Comparison of ENCODE assay signal across 8 cellular contexts in the genomic region with DNA sequence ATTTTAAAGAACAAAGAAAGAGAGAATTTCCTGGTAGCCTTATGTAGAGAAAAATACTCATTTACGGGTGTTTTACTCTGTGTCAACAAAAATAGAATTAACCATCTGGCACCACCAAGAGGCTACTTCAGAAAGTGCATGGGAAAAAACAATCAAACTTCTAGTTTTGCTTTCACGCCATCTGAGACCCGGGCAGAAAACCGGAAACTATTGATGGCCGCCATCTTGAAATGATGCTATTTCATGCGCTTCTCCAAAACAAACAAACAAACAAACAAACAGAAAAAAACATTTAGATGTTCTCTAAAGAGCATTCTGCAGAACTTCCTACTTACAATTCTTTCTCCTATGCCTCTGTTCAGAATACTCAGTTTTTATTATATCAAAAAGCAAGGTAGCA. TPM values are rescaled to one million over a fixed set of nuclear protein-coding genes. Genes with fewer than 3 reads are reported as not detected.
DNase-seq lines count a peak whose midpoint lies in the region; ATAC-seq, FAIRE-seq and TF ChIP-seq lines count a peak whose summit lies in the region.

No MANE protein-coding gene starts in this region.

- H3K9ac ChIP-seq in HepG2 (ENCODE audit: insufficient read depth, low read depth, low read length) = no peak overlapping the region

- intact Hi-C loops in breast epithelium (cut with DNase I; ENCODE audit: low total_unique reads) = no loop called here
- intact Hi-C loops in HepG2 (cut with micrococcal nuclease; ENCODE audit: unreplicated experiment) = loop anchor here (1.0 to 2.0 kb wide), 2 partner anchors 562 to 606 kb away; no protein-coding TSS in a partner anchor

- H3K27ac ChIP-seq in A549 (no peak overlapping the region), breast epithelium (no peak overlapping the region), HepG2 (ENCODE audit: extremely low read length, insufficient read depth, low read length) (no peak overlapping the region)

- no peak overlapping the region for H3K4me3 Mint-ChIP-seq in T-cell

- ATAC-seq in A549 = peak in 1 of 2 experiments; percentile 32; a peak in 1 of 6 replicates
- peak; percentile 88 for ATAC-seq in HG02884 (IDR thresholded peaks at IDR 0.05; ENCODE audit: unreplicated experiment)
- peak; percentile 66 for ATAC-seq in HepG2
- no peak for ATAC-seq in T-cell (replicated peaks in 1 of 4)

- no peak overlapping the region; the same call in 2 of the 3 replicates for H3K4me2 ChIP-seq in A549
- H3K4me2 ChIP-seq in HepG2 (ENCODE audit: low read depth, low read length) = no peak overlapping the region

- TF ChIP-seq RAD21 in A549 (conservative IDR thresholded peaks at IDR 0.05 in 1 of 2, IDR thresholded peaks at IDR 0.05 in 1 of 2) (no peak), HepG2 (CRISPR knock-in tag; IDR thresholded peaks at IDR 0.05) (no peak)

- peaks cover 0 to 6% (median 6%) of the 10 kb centered on the region in 3 donors for H3K4me1 Mint-ChIP-seq in T-cell

- DNase-seq in A549 (ENCODE audit: low read depth in 1 of 2, low spot score in 1 of 2) (peak; percentile 2 to 19), NCI-H2227 (lab: John Stamatoyannopoulos, UW; ENCODE audit: unreplicated experiment) (peak; percentile 83), breast epithelium (ENCODE audit: low spot score in 2 of 2) (no peak), HepG2 (ENCODE audit: low spot score) (peak; percentile 16), GM12892 (ENCODE audit: insufficient read length) (no peak), T-cell (no peak)

- no peak overlapping the region for H3K27ac Mint-ChIP-seq in T-cell

- CTCF ChIA-PET in A549 (lab: Yijun Ruan, JAX) (interaction anchor here (1.4 kb wide), 1 partner anchor 22 kb away, joined by 3 read pairs; no protein-coding TSS in a partner anchor), HepG2 (lab: Yijun Ruan, JAX; ENCODE audit: low intra/inter-chr PET ratio, low total read pairs) (interaction anchor here (1.9 kb wide), 1 partner anchor 606 kb away, joined by 6 read pairs; no protein-coding TSS in a partner anchor), T-cell (lab: Charles Lee) (no interaction called here)

- no peaks in the 10 kb centered on the region for H3K4me1 ChIP-seq in A549
- no peaks in the 10 kb centered on the region for H3K4me1 ChIP-seq in breast epithelium
- H3K4me1 ChIP-seq in HepG2 (ENCODE audit: insufficient read depth, low read length) = no peaks in the 10 kb centered on the region

- 0 out of 3 replicates have a peak, but pooled peaks have one; percentile 9 for TF ChIP-seq CTCF in A549 (IDR thresholded peaks at IDR 0.05)
- TF ChIP-seq CTCF in GM12873 (IDR thresholded peaks at IDR 0.05; ENCODE audit: insufficient read depth, low read depth, low read length, missing control alignments) = peak; percentile 45
- TF ChIP-seq CTCF in breast epithelium (IDR thresholded peaks at IDR 0.05) = peak; percentile 20 to 53 (median 35)
- TF ChIP-seq CTCF in HepG2 (CRISPR knock-in tag; IDR thresholded peaks at IDR 0.05) = peak; percentile 56

- no peaks in the 10 kb centered on the region for H4K20me1 ChIP-seq in HepG2 (ENCODE audit: insufficient read depth, low read length)

- WGBS in A549 (ENCODE audit: missing lambda C conversion rate) = 4% methylated on average over 6 of the region's 6 CpGs
- WGBS in HepG2 (ENCODE audit: low lambda C conversion rate) = 2% methylated on average over 6 of the region's 6 CpGs

- no peaks in the 10 kb centered on the region for H3K27me3 Mint-ChIP-seq in T-cell

- in situ Hi-C loops in HepG2 (cut with HindIII; ENCODE audit: extremely low pct_ligation_motif_present, low pct_unique_long_range_greater_than_20kb) = no loop called here

- POLR2A ChIA-PET in A549 (lab: Yijun Ruan, JAX) (no interaction called here), HepG2 (lab: Yijun Ruan, JAX) (no interaction called here), T-cell (lab: Charles Lee) (no interaction called here)

- no peak for FAIRE-seq in A549 (lab: Jason Lieb, UNC)
- no peak for FAIRE-seq in HepG2 (lab: Jason Lieb, UNC)
- no peak for FAIRE-seq in GM12892 (lab: Jason Lieb, UNC)

- TF ChIP-seq EP300 in A549 (IDR thresholded peaks at IDR 0.05) (no peak), HepG2 (IDR thresholded peaks at IDR 0.05; ENCODE audit: low read depth in 2 of 2, low read length in 2 of 2) (no peak), HepG2 (CRISPR knock-in tag; IDR thresholded peaks at IDR 0.05; ENCODE audit: borderline replicate concordance) (no peak)

- no peaks in the 10 kb centered on the region for H3K36me3 Mint-ChIP-seq in T-cell

- no TSS peak for BruUV-seq in HepG2 (replicated peaks; lab: Mats Ljungman, UMichigan)

- H3K4me3 ChIP-seq in A549 (no peak overlapping the region), breast epithelium (no peak overlapping the region), HepG2 (replicated peaks in 1 of 3; ENCODE audit: insufficient read depth in 1 of 3, low read depth in 2 of 3, low read length in 3 of 3) (no peak overlapping the region)

- no peaks in the 10 kb centered on the region for H3K36me3 ChIP-seq in breast epithelium
- H3K36me3 ChIP-seq in HepG2 (replicated peaks in 1 of 2; ENCODE audit: control insufficient read depth in 1 of 2, insufficient read depth in 2 of 2, low read length in 2 of 2) = no peaks in the 10 kb centered on the region

- H3K9me3 ChIP-seq in A549 (no peaks in the 10 kb centered on the region), breast epithelium (no peaks in the 10 kb centered on the region), HepG2 (ENCODE audit: low read length) (peaks cover under 1% of the 10 kb centered on the region; the same call in 1 of the 2 replicates)

- no peak overlapping the region for H2AFZ ChIP-seq in HepG2 (ENCODE audit: low read length)

- TF ChIP-seq POLR2A in A549 (IDR thresholded peaks at IDR 0.05; ENCODE audit: low read length) (no peak), breast epithelium (IDR thresholded peaks at IDR 0.05) (no peak), HepG2 (IDR thresholded peaks at IDR 0.05; ENCODE audit: insufficient read depth in 1 of 2, low read depth in 2 of 2, low read length in 2 of 2) (no peak), GM12892 (IDR thresholded peaks at IDR 0.05; ENCODE audit: low read depth, low read length) (no peak)

- H3K27me3 ChIP-seq in breast epithelium (no peaks in the 10 kb centered on the region), HepG2 (ENCODE audit: control insufficient read depth in 1 of 2, insufficient read depth in 2 of 2, low read length in 2 of 2) (no peaks in the 10 kb centered on the region; a peak in 1 of 5 replicates)

- peaks cover 0 to 7% (median 3%) of the 10 kb centered on the region in 3 donors for H3K9me3 Mint-ChIP-seq in T-cell

- H3K79me2 ChIP-seq in HepG2 (ENCODE audit: insufficient read depth, low read length) = no peaks in the 10 kb centered on the region

TF ChIP-seq in A549, 52 proteins besides CTCF, POLR2A, EP300 and RAD21 (continues in another document):
- no peak for TF ChIP-seq CBX2 (IDR thresholded peaks at IDR 0.05; ENCODE audit: borderline replicate concordance, low read depth)
- no peak for TF ChIP-seq EHMT2 (IDR thresholded peaks at IDR 0.05; ENCODE audit: low read depth)
- TF ChIP-seq ZFP36 (IDR thresholded peaks at IDR 0.05; ENCODE audit: borderline replicate concordance, partially characterized antibody) = no peak
- TF ChIP-seq HEYL (CRISPR knock-in tag; IDR thresholded peaks at IDR 0.05) = no peak
- TF ChIP-seq SREBF2 (IDR thresholded peaks at IDR 0.05) = no peak
- TF ChIP-seq CHD4 (IDR thresholded peaks at IDR 0.05; ENCODE audit: borderline replicate concordance) = no peak
- no peak for TF ChIP-seq JUNB (IDR thresholded peaks at IDR 0.05)
- TF ChIP-seq ZC3H11A (IDR thresholded peaks at IDR 0.05) = no peak

TF ChIP-seq in HepG2, 621 proteins besides CTCF, POLR2A, EP300 and RAD21 (continues in another document):
- TF ChIP-seq, protein P1, sequence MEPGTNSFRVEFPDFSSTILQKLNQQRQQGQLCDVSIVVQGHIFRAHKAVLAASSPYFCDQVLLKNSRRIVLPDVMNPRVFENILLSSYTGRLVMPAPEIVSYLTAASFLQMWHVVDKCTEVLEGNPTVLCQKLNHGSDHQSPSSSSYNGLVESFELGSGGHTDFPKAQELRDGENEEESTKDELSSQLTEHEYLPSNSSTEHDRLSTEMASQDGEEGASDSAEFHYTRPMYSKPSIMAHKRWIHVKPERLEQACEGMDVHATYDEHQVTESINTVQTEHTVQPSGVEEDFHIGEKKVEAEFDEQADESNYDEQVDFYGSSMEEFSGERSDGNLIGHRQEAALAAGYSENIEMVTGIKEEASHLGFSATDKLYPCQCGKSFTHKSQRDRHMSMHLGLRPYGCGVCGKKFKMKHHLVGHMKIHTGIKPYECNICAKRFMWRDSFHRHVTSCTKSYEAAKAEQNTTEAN (CRISPR knock-in tag; conservative IDR thresholded peaks at IDR 0.05) = no peak

RNA-seq across cellular contexts. Expression of a gene that starts 49.4 kb away (rescaled TPM):
- not detected in 2 replicates for polyA plus RNA-seq in A549 (2011; rRNA removed)
- not detected in 2 replicates for polyA plus RNA-seq in A549 (2012; cell fraction: cytosol; rRNA removed)
- polyA plus RNA-seq in A549 (2012; cell fraction: nucleus; rRNA removed) = not detected in 2 replicates
- not detected in 3 replicates for polyA plus RNA-seq in A549 (2017; fragmentation: RNase III; extraction: RNeasy Plus Mini Kit Qiagen cat#74134 plus additional on column Dnase treatment)
- not detected in 2 replicates for polyA minus RNA-seq in A549 (2011; rRNA and poly(A)+ RNA removed)
- total RNA-seq in breast epithelium = not detected
- 0.04 TPM in 1 of 2 replicates, not detected in the other for total RNA-seq in HepG2 (2016; rRNA removed; fragmentation: Illumina TruSeq; extraction: Trizol)
- not detected in 2 replicates for total RNA-seq in HepG2 (2016; cell fraction: cytosol; rRNA removed; fragmentation: Illumina TruSeq; extraction: Trizol; ENCODE audit: low read depth)
- total RNA-seq in HepG2 (2016; cell fraction: insoluble cytoplasmic fraction; rRNA removed; fragmentation: Illumina TruSeq; extraction: Trizol) = not detected in 2 replicates
- total RNA-seq in HepG2 (2016; cell fraction: membrane; rRNA removed; fragmentation: Illumina TruSeq; extraction: Trizol) = not detected in 2 replicates
- not detected in 2 replicates for total RNA-seq in HepG2 (2016; cell fraction: nucleus; rRNA removed; fragmentation: Illumina TruSeq; extraction: Trizol)
- polyA plus RNA-seq in HepG2 (2011; rRNA removed) = not detected in 2 replicates
- polyA plus RNA-seq in HepG2 (2011; cell fraction: cytosol; rRNA removed) = not detected in 2 replicates
- polyA plus RNA-seq in HepG2 (2011; cell fraction: nucleus; rRNA removed) = not detected in 2 replicates
- polyA plus RNA-seq in HepG2 (2012) = not detected in 2 replicates
- not detected in 2 replicates for polyA plus RNA-seq in HepG2 (2016; cell fraction: cytosol; fragmentation: Illumina TruSeq; extraction: Trizol; ENCODE audit: low read depth)
- polyA plus RNA-seq in HepG2 (2016; cell fraction: insoluble cytoplasmic fraction; fragmentation: Illumina TruSeq; extraction: Trizol; ENCODE audit: low read depth) = not detected in 2 replicates
- polyA plus RNA-seq in HepG2 (2016; cell fraction: membrane; fragmentation: Illumina TruSeq; extraction: Trizol; ENCODE audit: low read depth) = not detected in 2 replicates
- not detected in 2 replicates for polyA plus RNA-seq in HepG2 (2016; cell fraction: nucleus; fragmentation: Illumina TruSeq; extraction: Trizol; ENCODE audit: insufficient read depth, low read depth)
- polyA minus RNA-seq in HepG2 (2011; rRNA and poly(A)+ RNA removed; ENCODE audit: low replicate concordance) = not detected in 2 replicates
- not detected in 2 replicates for polyA minus RNA-seq in HepG2 (2011; cell fraction: cytosol; rRNA and poly(A)+ RNA removed)
- not detected in 2 replicates for polyA minus RNA-seq in HepG2 (2011; cell fraction: nucleus; rRNA and poly(A)+ RNA removed)
- polyA plus RNA-seq in GM12892 (2012; ENCODE audit: missing spikeins) = not detected
- not detected for total RNA-seq in T-cell

Comparison
In these comparisons a context has a peak if more than half of its experiments do, and no peak if none do; other contexts are left out.
1. ATAC-seq: peak in HG02884 (single experiment) and HepG2 (single experiment); none in T-cell (0 of 4).
2. DNase-seq: peak in A549 (2 of 2), NCI-H2227 (single experiment) and HepG2 (single experiment); none in breast epithelium (0 of 2), GM12892 (single experiment) and T-cell (0 of 34).
3. CTCF ChIA-PET loops: an anchor here in A549 (1.4 kb wide) and HepG2 (1.9 kb wide); none called in T-cell.
4. Peak in every context shown above with its lines, with median percentiles within 50 percentile points of each other: CTCF ChIP-seq.